1 cellular context compared by ENCODE assay signal in the genomic region with DNA sequence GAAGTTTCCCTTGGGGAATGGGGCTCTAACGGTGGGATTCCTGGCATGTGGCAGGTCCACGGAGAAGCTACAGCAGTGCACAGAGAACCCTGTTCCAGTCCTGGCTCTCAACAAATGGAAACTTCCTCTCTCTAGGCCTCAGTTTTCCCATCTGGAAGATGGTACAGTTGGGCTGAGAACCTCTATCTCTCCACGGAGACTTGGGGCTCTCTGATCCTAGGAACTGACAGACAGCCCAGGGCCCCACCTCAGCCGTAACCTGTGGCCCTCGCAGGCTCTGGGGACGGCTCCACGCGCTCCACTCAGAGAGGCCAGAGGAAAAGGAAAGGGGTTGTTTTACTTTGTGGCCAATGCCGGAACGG.
TF ChIP-seq lines count a peak whose summit lies in the region.

No MANE protein-coding gene starts in this region.

TF ChIP-seq in HepG2, 621 proteins besides CTCF, POLR2A, EP300 and RAD21 (continued from another document and continues in another):
- TF ChIP-seq, protein P1, sequence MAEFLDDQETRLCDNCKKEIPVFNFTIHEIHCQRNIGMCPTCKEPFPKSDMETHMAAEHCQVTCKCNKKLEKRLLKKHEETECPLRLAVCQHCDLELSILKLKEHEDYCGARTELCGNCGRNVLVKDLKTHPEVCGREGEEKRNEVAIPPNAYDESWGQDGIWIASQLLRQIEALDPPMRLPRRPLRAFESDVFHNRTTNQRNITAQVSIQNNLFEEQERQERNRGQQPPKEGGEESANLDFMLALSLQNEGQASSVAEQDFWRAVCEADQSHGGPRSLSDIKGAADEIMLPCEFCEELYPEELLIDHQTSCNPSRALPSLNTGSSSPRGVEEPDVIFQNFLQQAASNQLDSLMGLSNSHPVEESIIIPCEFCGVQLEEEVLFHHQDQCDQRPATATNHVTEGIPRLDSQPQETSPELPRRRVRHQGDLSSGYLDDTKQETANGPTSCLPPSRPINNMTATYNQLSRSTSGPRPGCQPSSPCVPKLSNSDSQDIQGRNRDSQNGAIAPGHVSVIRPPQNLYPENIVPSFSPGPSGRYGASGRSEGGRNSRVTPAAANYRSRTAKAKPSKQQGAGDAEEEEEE (CRISPR knock-in tag; IDR thresholded peaks at IDR 0.05; ENCODE audit: borderline replicate concordance): no peak
- TF ChIP-seq HOXA3 (CRISPR knock-in tag; IDR thresholded peaks at IDR 0.05) (no peak), MBD4 (IDR thresholded peaks at IDR 0.05; ENCODE audit: borderline replicate concordance, low read length) (no peak), SOX5 (CRISPR knock-in tag; IDR thresholded peaks at IDR 0.05; ENCODE audit: borderline replicate concordance) (no peak), HHEX (CRISPR knock-in tag; IDR thresholded peaks at IDR 0.05) (no peak), DBP (CRISPR knock-in tag; IDR thresholded peaks at IDR 0.05; ENCODE audit: not compliant biosample characterization) (no peak), ZNF790 (CRISPR knock-in tag; IDR thresholded peaks at IDR 0.05; ENCODE audit: borderline replicate concordance) (no peak), IKZF5 (CRISPR knock-in tag; IDR thresholded peaks at IDR 0.05) (0 out of 2 replicates have a peak, but pooled peaks have one; percentile 3), ELF4 (CRISPR knock-in tag; IDR thresholded peaks at IDR 0.05; ENCODE audit: borderline replicate concordance) (no peak), ZNF543 (CRISPR knock-in tag; IDR thresholded peaks at IDR 0.05) (no peak), DNMT3B (CRISPR knock-in tag; conservative IDR thresholded peaks at IDR 0.05) (no peak), STAG1 (CRISPR knock-in tag; IDR thresholded peaks at IDR 0.05) (no peak), ZBTB14 (CRISPR knock-in tag; IDR thresholded peaks at IDR 0.05) (no peak), FOXO1 (CRISPR knock-in tag; IDR thresholded peaks at IDR 0.05) (no peak), IRF9 (CRISPR knock-in tag; IDR thresholded peaks at IDR 0.05; ENCODE audit: borderline replicate concordance) (no peak), ZNF468 (CRISPR knock-in tag; IDR thresholded peaks at IDR 0.05) (no peak), ZNF430 (CRISPR knock-in tag; IDR thresholded peaks at IDR 0.05) (no peak), CEBPB (IDR thresholded peaks at IDR 0.05; ENCODE audit: borderline replicate concordance, low read depth, low read length) (no peak), ZNF281 (CRISPR knock-in tag; IDR thresholded peaks at IDR 0.05; ENCODE audit: borderline replicate concordance) (no peak), ZNF597 (CRISPR knock-in tag; IDR thresholded peaks at IDR 0.05) (no peak), LRRFIP1 (CRISPR knock-in tag; conservative IDR thresholded peaks at IDR 0.05) (no peak), ZFYVE20 (CRISPR knock-in tag; IDR thresholded peaks at IDR 0.05; ENCODE audit: borderline replicate concordance, low read depth) (0 out of 2 replicates have a peak, but pooled peaks have one; percentile 61), TAF1 (CRISPR knock-in tag; IDR thresholded peaks at IDR 0.05) (no peak), NPAS2 (CRISPR knock-in tag; IDR thresholded peaks at IDR 0.05; ENCODE audit: borderline replicate concordance) (no peak), ZNF530 (CRISPR knock-in tag; IDR thresholded peaks at IDR 0.05; ENCODE audit: low read depth) (no peak), TBL1XR1 (IDR thresholded peaks at IDR 0.05; ENCODE audit: borderline replicate concordance, low read length, partially characterized antibody) (no peak), YEATS4 (CRISPR knock-in tag; IDR thresholded peaks at IDR 0.05; ENCODE audit: borderline replicate concordance) (no peak), DR1 (CRISPR knock-in tag; IDR thresholded peaks at IDR 0.05) (no peak)
- TF ChIP-seq, protein P2, sequence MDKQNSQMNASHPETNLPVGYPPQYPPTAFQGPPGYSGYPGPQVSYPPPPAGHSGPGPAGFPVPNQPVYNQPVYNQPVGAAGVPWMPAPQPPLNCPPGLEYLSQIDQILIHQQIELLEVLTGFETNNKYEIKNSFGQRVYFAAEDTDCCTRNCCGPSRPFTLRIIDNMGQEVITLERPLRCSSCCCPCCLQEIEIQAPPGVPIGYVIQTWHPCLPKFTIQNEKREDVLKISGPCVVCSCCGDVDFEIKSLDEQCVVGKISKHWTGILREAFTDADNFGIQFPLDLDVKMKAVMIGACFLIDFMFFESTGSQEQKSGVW (CRISPR knock-in tag; IDR thresholded peaks at IDR 0.05; ENCODE audit: borderline replicate concordance): no peak
- TF ChIP-seq, protein P3, sequence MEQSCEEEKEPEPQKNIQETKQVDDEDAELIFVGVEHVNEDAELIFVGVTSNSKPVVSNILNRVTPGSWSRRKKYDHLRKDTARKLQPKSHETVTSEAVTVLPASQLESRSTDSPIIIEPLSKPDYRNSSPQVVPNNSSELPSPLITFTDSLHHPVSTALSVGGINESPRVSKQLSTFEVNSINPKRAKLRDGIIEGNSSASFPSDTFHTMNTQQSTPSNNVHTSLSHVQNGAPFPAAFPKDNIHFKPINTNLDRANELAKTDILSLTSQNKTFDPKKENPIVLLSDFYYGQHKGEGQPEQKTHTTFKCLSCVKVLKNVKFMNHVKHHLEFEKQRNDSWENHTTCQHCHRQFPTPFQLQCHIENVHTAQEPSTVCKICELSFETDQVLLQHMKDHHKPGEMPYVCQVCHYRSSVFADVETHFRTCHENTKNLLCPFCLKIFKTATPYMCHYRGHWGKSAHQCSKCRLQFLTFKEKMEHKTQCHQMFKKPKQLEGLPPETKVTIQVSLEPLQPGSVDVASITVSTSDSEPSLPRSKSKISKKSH (CRISPR knock-in tag; IDR thresholded peaks at IDR 0.05; ENCODE audit: borderline replicate concordance): no peak
- TF ChIP-seq, protein P4, sequence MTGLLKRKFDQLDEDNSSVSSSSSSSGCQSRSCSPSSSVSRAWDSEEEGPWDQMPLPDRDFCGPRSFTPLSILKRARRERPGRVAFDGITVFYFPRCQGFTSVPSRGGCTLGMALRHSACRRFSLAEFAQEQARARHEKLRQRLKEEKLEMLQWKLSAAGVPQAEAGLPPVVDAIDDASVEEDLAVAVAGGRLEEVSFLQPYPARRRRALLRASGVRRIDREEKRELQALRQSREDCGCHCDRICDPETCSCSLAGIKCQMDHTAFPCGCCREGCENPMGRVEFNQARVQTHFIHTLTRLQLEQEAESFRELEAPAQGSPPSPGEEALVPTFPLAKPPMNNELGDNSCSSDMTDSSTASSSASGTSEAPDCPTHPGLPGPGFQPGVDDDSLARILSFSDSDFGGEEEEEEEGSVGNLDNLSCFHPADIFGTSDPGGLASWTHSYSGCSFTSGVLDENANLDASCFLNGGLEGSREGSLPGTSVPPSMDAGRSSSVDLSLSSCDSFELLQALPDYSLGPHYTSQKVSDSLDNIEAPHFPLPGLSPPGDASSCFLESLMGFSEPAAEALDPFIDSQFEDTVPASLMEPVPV (CRISPR knock-in tag; IDR thresholded peaks at IDR 0.05): no peak
- TF ChIP-seq, protein P5, sequence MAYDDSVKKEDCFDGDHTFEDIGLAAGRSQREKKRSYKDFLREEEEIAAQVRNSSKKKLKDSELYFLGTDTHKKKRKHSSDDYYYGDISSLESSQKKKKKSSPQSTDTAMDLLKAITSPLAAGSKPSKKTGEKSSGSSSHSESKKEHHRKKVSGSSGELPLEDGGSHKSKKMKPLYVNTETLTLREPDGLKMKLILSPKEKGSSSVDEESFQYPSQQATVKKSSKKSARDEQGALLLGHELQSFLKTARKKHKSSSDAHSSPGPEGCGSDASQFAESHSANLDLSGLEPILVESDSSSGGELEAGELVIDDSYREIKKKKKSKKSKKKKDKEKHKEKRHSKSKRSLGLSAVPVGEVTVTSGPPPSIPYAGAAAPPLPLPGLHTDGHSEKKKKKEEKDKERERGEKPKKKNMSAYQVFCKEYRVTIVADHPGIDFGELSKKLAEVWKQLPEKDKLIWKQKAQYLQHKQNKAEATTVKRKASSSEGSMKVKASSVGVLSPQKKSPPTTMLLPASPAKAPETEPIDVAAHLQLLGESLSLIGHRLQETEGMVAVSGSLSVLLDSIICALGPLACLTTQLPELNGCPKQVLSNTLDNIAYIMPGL (CRISPR knock-in tag; IDR thresholded peaks at IDR 0.05; ENCODE audit: borderline replicate concordance in 1 of 2, low read depth in 1 of 2): 0 out of 4 replicates have a peak, but pooled peaks of 1 of the 2 experiments have one; percentile 1
